ENCODE assay signal across 7 cellular contexts in the genomic region with DNA sequence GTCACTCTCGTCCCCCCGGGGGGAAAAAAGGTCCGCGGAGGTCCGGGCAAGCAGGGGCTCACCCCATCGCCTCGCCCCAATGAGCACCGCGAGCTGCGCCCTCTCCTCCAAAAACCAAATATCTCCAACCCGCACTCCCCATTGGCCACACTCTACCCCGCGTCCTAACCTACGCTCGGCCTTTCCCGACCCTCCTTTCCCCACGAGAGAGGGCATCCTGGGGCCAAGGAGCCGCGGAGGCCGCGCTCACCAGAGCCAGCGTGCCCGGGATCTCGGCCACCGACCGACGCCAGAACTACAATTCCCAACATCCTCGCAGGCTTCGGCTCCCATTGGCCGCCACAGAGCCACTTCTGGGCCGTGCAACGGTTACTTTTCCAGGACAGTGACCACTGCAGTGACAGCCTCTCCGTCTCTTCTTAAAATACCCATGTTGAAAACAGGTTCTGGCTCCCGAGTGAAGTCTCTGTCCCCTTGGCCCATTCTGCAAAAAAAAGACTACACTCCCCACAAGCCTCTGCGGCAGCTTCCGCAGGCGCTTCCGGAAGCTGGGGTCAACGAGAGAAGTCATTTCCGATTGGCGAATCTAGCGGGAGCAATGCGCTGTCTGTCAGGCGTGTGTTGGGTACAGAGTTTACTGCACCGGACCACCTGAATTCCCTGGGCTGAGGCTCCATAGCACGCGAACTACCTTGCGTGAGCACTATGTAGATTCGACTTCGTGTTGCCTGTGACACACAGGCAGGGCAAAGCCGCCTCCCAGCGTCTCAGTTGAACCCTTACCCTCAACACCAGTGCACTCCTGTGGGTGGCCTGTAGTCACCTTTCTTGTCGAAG. TPM values are rescaled to one million over a fixed set of nuclear protein-coding genes. Genes with fewer than 3 reads are reported as not detected.
DNase-seq lines count a peak whose midpoint lies in the region; ATAC-seq, FAIRE-seq and TF ChIP-seq lines count a peak whose summit lies in the region.

A gene (minus strand): TSS at position 285 of the 837 bp plus-strand sequence. CDS start 15,020 bp downstream, outside the sequence.

- H3K27me3 Mint-ChIP-seq in astrocyte (ENCODE audit: low read depth, unreplicated experiment) = peaks cover 31% of the 10 kb centered on the region

- no peaks in the 10 kb centered on the region for H3K9me3 ChIP-seq in astrocyte (ENCODE audit: insufficient read depth, low read depth, low read length)

- no peaks in the 10 kb centered on the region for H4K20me1 ChIP-seq in astrocyte (ENCODE audit: insufficient read depth, low read length)

- peaks cover 7% of the 10 kb centered on the region for H3K4me1 Mint-ChIP-seq in astrocyte (ENCODE audit: low read depth, unreplicated experiment)

- peak within 1 kb of the TSS; percentile 97 for H3K27ac Mint-ChIP-seq in astrocyte (ENCODE audit: unreplicated experiment)

- H2AFZ ChIP-seq in astrocyte (ENCODE audit: low read depth, low read length) = peak within 1 kb of the TSS; percentile 94

- peaks cover 22% of the 10 kb centered on the region for H3K79me2 ChIP-seq in astrocyte (ENCODE audit: insufficient read depth, low read length)

- H3K27me3 ChIP-seq in astrocyte (ENCODE audit: insufficient read depth, low read length) = no peaks in the 10 kb centered on the region

- DNase-seq in NCI-H1694 (lab: John Stamatoyannopoulos, UW) = peak; percentile 54
- peak; percentile 72 for DNase-seq in astrocyte (ENCODE audit: low read depth)
- peak; percentile 91 to 93 for DNase-seq in hippocampal formation (lab: John Stamatoyannopoulos, UW)
- peak; percentile 48 for DNase-seq in retinal pigment epithelial cell (ENCODE audit: low read depth)

- no peaks in the 10 kb centered on the region for H3K36me3 Mint-ChIP-seq in astrocyte (ENCODE audit: low read depth, unreplicated experiment)

- H3K36me3 ChIP-seq in astrocyte (ENCODE audit: insufficient read depth, low read length) = no peaks in the 10 kb centered on the region

- TF ChIP-seq CTCF in astrocyte (IDR thresholded peaks at IDR 0.05; ENCODE audit: insufficient read depth, low read depth, low read length) (no peak), retinal pigment epithelial cell (conservative IDR thresholded peaks at IDR 0.05; ENCODE audit: low read depth, low read length) (no peak)

- H3K4me1 ChIP-seq in astrocyte (ENCODE audit: insufficient read depth, low read length) = peaks cover 8% of the 10 kb centered on the region

- H3K9ac ChIP-seq in astrocyte (ENCODE audit: low read length) = peak within 1 kb of the TSS; percentile 88

- no peak for FAIRE-seq in astrocyte (lab: Jason Lieb, UNC)

- H3K9me3 Mint-ChIP-seq in astrocyte (ENCODE audit: unreplicated experiment) = peaks cover 1% of the 10 kb centered on the region

- peak within 1 kb of the TSS; percentile 92 for H3K4me2 ChIP-seq in astrocyte (ENCODE audit: low read length)

- H3K4me3 Mint-ChIP-seq in astrocyte (ENCODE audit: unreplicated experiment) = peak within 1 kb of the TSS; percentile 100

- intact Hi-C loops in T-helper 2 cell treated with Interferon-gamma antibody and Interleukin-4, amounts not matched to agents 100 ng/mL and 5 ng/mL, for 36 hours (cut with micrococcal nuclease) = loop anchor here (1.0 to 5.0 kb wide), 4 partner anchors 12 to 407 kb away; a partner anchor contains a TSS

- H3K4me3 ChIP-seq in astrocyte (ENCODE audit: insufficient read depth, low read depth, low read length) = peak within 1 kb of the TSS; percentile 88
- H3K4me3 ChIP-seq in retinal pigment epithelial cell (ENCODE audit: low read length) = peak within 1 kb of the TSS; percentile 92

- peak within 1 kb of the TSS; percentile 84 for H3K27ac ChIP-seq in astrocyte (ENCODE audit: low read depth, low read length)

- ATAC-seq in GM18499 (IDR thresholded peaks at IDR 0.05; ENCODE audit: insufficient read depth, unreplicated experiment) (peak; percentile 64), HG02870 (IDR thresholded peaks at IDR 0.05; ENCODE audit: unreplicated experiment) (peak; percentile 94)

RNA-seq across cellular contexts. Expression of the gene that starts here (rescaled TPM):
- 14.4 and 14.9 TPM in 2 replicates for total RNA-seq in T-helper 2 cell treated with Interferon-gamma antibody and Interleukin-4, amounts not matched to agents 100 ng/mL and 5 ng/mL, for 36 hours
- total RNA-seq in astrocyte = 7.8 and 9.6 TPM in 2 replicates

Comparison
In these comparisons a context has a peak if more than half of its experiments do, and no peak if none do; other contexts are left out.
1. Peak in every context shown above with its lines: DNase-seq, ATAC-seq, H3K4me3 ChIP-seq and H3K27ac ChIP-seq.